1 cellular context compared by ENCODE assay signal in genomic region chr19:13139633-13140311, GRCh38.
TF ChIP-seq lines count a peak whose summit lies in the region.

No MANE protein-coding gene starts in this region.

TF ChIP-seq in HepG2, 621 proteins besides CTCF, POLR2A, EP300 and RAD21:
- TF ChIP-seq KDM5A (IDR thresholded peaks at IDR 0.05; ENCODE audit: borderline replicate concordance, low read length) (no peak), SMARCC2 (IDR thresholded peaks at IDR 0.05) (no peak), ZZZ3 (CRISPR knock-in tag; IDR thresholded peaks at IDR 0.05; ENCODE audit: borderline replicate concordance) (no peak), ETV5 (CRISPR knock-in tag; IDR thresholded peaks at IDR 0.05; ENCODE audit: borderline replicate concordance) (no peak)
